ENCODE assay signal across 19 cellular contexts in genomic region chr1:223212441-223212840, GRCh38.
DNase-seq lines count a peak whose midpoint lies in the region; ATAC-seq, FAIRE-seq and TF ChIP-seq lines count a peak whose summit lies in the region.
"Had no signal": no experiment of that assay in that cellular context is flagged by ENCODE, and none has a peak within 500 bp of the region (broad histone marks: within the 10 kb centered on the region; RNA-seq: fewer than 3 reads in every experiment).

No MANE protein-coding gene starts in this region.

- FAIRE-seq in urothelium cell line (lab: Jason Lieb, UNC) = no peak
- FAIRE-seq: G401.6 had no signal

- no peak overlapping the region for H3K4me3 ChIP-seq in Caco-2 (ENCODE audit: low read depth, low read length)
- H3K4me3 ChIP-seq: BLaER1 treated with 17β-estradiol and CSF1 and Interleukin-3, amounts not matched to agents 10 nM and 100 nM; PC-9 had no signal

- no peak for ATAC-seq in CD4-positive, alpha-beta T cell (ENCODE audit: poor library complexity)
- no peak for ATAC-seq in GM21360 (IDR thresholded peaks at IDR 0.05; ENCODE audit: unreplicated experiment)

- intact Hi-C loops in Caco-2 (cut with micrococcal nuclease; ENCODE audit: unreplicated experiment) = loop anchor here (2.0 kb wide), 2 partner anchors 32 to 76 kb away; no protein-coding TSS in a partner anchor
- intact Hi-C loops in CD4-positive, alpha-beta T cell (cut with DNase I, micrococcal nuclease) = no loop called here

- H3K36me3 ChIP-seq in Caco-2 (ENCODE audit: control insufficient read depth, insufficient read depth, low read length) = no peaks in the 10 kb centered on the region
- H3K36me3 ChIP-seq: BLaER1 treated with 17β-estradiol and CSF1 and Interleukin-3, amounts not matched to agents 10 nM and 100 nM had no signal

- H3K36me3 Mint-ChIP-seq in Caco-2 (ENCODE audit: insufficient read depth, unreplicated experiment) = no peaks in the 10 kb centered on the region
- H3K36me3 Mint-ChIP-seq in glutamatergic neuron (ENCODE audit: unreplicated experiment) = no peaks in the 10 kb centered on the region
- H3K36me3 Mint-ChIP-seq in CD4-positive, alpha-beta T cell (ENCODE audit: low read depth) = no peaks in the 10 kb centered on the region
- H3K36me3 Mint-ChIP-seq: CD8-positive, alpha-beta memory T cell had no signal

- H3K4me3 Mint-ChIP-seq in Caco-2 (ENCODE audit: unreplicated experiment) = peak overlapping the region; percentile 51
- peak overlapping the region; percentile 56 for H3K4me3 Mint-ChIP-seq in glutamatergic neuron (ENCODE audit: unreplicated experiment)
- H3K4me3 Mint-ChIP-seq in CD4-positive, alpha-beta T cell = no peak overlapping the region
- H3K4me3 Mint-ChIP-seq: CD8-positive, alpha-beta memory T cell; H9 had no signal

- no peak overlapping the region for H3K27ac ChIP-seq in CD4-positive, alpha-beta T cell (ENCODE audit: low read depth, low read length)
- H3K27ac ChIP-seq: BLaER1 treated with 17β-estradiol and CSF1 and Interleukin-3, amounts not matched to agents 10 nM and 100 nM; PC-9; RWPE1 had no signal

- H3K4me1 ChIP-seq in Caco-2 = peaks cover 42% of the 10 kb centered on the region

- H3K27me3 ChIP-seq in Caco-2 (replicated peaks; ENCODE audit: control insufficient read depth, insufficient read depth, low read length) = no peaks in the 10 kb centered on the region
- no peaks in the 10 kb centered on the region for H3K27me3 ChIP-seq in CD4-positive, alpha-beta T cell (ENCODE audit: control insufficient read depth, insufficient read depth, low read length)
- H3K27me3 ChIP-seq: BLaER1 treated with 17β-estradiol and CSF1 and Interleukin-3, amounts not matched to agents 10 nM and 100 nM had no signal

- no peaks in the 10 kb centered on the region for H3K9me3 Mint-ChIP-seq in Caco-2 (ENCODE audit: unreplicated experiment)
- H3K9me3 Mint-ChIP-seq in glutamatergic neuron (ENCODE audit: unreplicated experiment) = peaks cover 6% of the 10 kb centered on the region
- no peaks in the 10 kb centered on the region for H3K9me3 Mint-ChIP-seq in CD4-positive, alpha-beta T cell
- H3K9me3 Mint-ChIP-seq: CD8-positive, alpha-beta memory T cell; H9 had no signal

- no peak for TF ChIP-seq CTCF in Caco-2 (IDR thresholded peaks at IDR 0.05; ENCODE audit: insufficient read depth in 1 of 2, low read depth in 1 of 2, low read length in 1 of 2, severe bottlenecking in 1 of 2, unreplicated experiment in 1 of 2)
- no peak for TF ChIP-seq CTCF in glutamatergic neuron (IDR thresholded peaks at IDR 0.05; ENCODE audit: partially characterized antibody, unreplicated experiment)
- TF ChIP-seq CTCF in CD4-positive, alpha-beta T cell (IDR thresholded peaks at IDR 0.05) = no peak

- no peaks in the 10 kb centered on the region for H3K27me3 Mint-ChIP-seq in Caco-2 (ENCODE audit: insufficient read depth, unreplicated experiment)
- peaks cover 13% of the 10 kb centered on the region for H3K27me3 Mint-ChIP-seq in glutamatergic neuron (ENCODE audit: unreplicated experiment)
- H3K27me3 Mint-ChIP-seq in CD4-positive, alpha-beta T cell = no peaks in the 10 kb centered on the region

- H3K4me1 Mint-ChIP-seq in Caco-2 (ENCODE audit: low read depth, unreplicated experiment) (peaks cover 48% of the 10 kb centered on the region), glutamatergic neuron (ENCODE audit: low read depth, unreplicated experiment) (peaks cover 28% of the 10 kb centered on the region)
- no peaks in the 10 kb centered on the region for H3K4me1 Mint-ChIP-seq in CD4-positive, alpha-beta T cell (ENCODE audit: low read depth)
- H3K4me1 Mint-ChIP-seq: CD8-positive, alpha-beta memory T cell had no signal

- H3K27ac Mint-ChIP-seq in Caco-2 (ENCODE audit: unreplicated experiment) (peak overlapping the region; percentile 27), glutamatergic neuron (ENCODE audit: unreplicated experiment) (peak overlapping the region; percentile 88)
- H3K27ac Mint-ChIP-seq in CD4-positive, alpha-beta T cell = no peak overlapping the region
- H3K27ac Mint-ChIP-seq: CD8-positive, alpha-beta memory T cell had no signal

- CTCF ChIA-PET in Caco-2 (lab: Charles Lee) = no interaction called here
- CTCF ChIA-PET in CD4-positive, alpha-beta T cell (lab: Charles Lee) = no interaction called here

- no peaks in the 10 kb centered on the region for H3K9me3 ChIP-seq in Caco-2
- no peaks in the 10 kb centered on the region for H3K9me3 ChIP-seq in CD4-positive, alpha-beta T cell (ENCODE audit: control insufficient read depth, low read length)
- H3K9me3 ChIP-seq: BLaER1 treated with 17β-estradiol and CSF1 and Interleukin-3, amounts not matched to agents 10 nM and 100 nM had no signal

- BruUV-seq in Caco-2 (replicated peaks; lab: Mats Ljungman, UMichigan) = no TSS peak

- POLR2A ChIA-PET in Caco-2 (lab: Charles Lee) = no interaction called here
- POLR2A ChIA-PET in CD4-positive, alpha-beta T cell (lab: Charles Lee) = no interaction called here

- no peak for DNase-seq in Caco-2
- DNase-seq in LHCN-M2 (ENCODE audit: low read depth) = peak; percentile 19
- DNase-seq in NCI-H524 treated with DMSO at 0.1 percent for 48 hours (lab: John Stamatoyannopoulos, UW) = peak; percentile 86
- DNase-seq in glutamatergic neuron = peak; percentile 52
- DNase-seq in CD4-positive, alpha-beta T cell = no peak
- no peak for DNase-seq in activated T-cell treated with anti-CD3 and anti-CD28 coated beads for 4 hours
- DNase-seq in urothelium cell line (ENCODE audit: low spot score) = no peak
- DNase-seq: CD8-positive, alpha-beta memory T cell; DND-41; KG1; MV-4-11; NCI-H2029; NCI-H774 had no signal

Comparison
In these comparisons a context has a peak if more than half of its experiments do, and no peak if none do; other contexts are left out.
1. DNase-seq: peak in LHCN-M2 (single experiment), NCI-H524 treated with DMSO at 0.1 percent for 48 hours (single experiment) and glutamatergic neuron (single experiment); none in Caco-2 (0 of 2), CD4-positive, alpha-beta T cell (0 of 10), activated T-cell treated with anti-CD3 and anti-CD28 coated beads for 4 hours (single experiment) and urothelium cell line (single experiment).